ENCODE assay signal across 8 cellular contexts in genomic region chr5:81778642-81779041, GRCh38. TPM values are rescaled to one million over a fixed set of nuclear protein-coding genes. Genes with fewer than 3 reads are reported as not detected.
DNase-seq lines count a peak whose midpoint lies in the region; ATAC-seq, FAIRE-seq and TF ChIP-seq lines count a peak whose summit lies in the region.

No MANE protein-coding gene starts in this region.

- TF ChIP-seq CTCF in A549 (IDR thresholded peaks at IDR 0.05), result no peak
- TF ChIP-seq CTCF in HL-60 (IDR thresholded peaks at IDR 0.05; ENCODE audit: insufficient read depth, low read length), result no peak
- no peak for TF ChIP-seq CTCF in body of pancreas (IDR thresholded peaks at IDR 0.05)
- no peak for TF ChIP-seq CTCF in right lobe of liver (IDR thresholded peaks at IDR 0.05)
- TF ChIP-seq CTCF in upper lobe of left lung (IDR thresholded peaks at IDR 0.05), result no peak

- no peak overlapping the region for H3K4me3 ChIP-seq in A549
- H3K4me3 ChIP-seq in HL-60 (replicated peaks; ENCODE audit: insufficient read depth, low read length), result peak overlapping the region; percentile 21; the same call in 1 of the 2 replicates
- H3K4me3 ChIP-seq in body of pancreas, result no peak overlapping the region
- H3K4me3 ChIP-seq in right lobe of liver, result peak overlapping the region in 1 of 3 donors; percentile 22
- H3K4me3 ChIP-seq in upper lobe of left lung, result peak overlapping the region in 3 of 4 donors; percentile 4 to 39 (median 34)

- no peak for FAIRE-seq in A549 (lab: Jason Lieb, UNC)

- DNase-seq in A549 (ENCODE audit: low read depth in 1 of 2, low spot score in 1 of 2) (no peak), HL-60 (ENCODE audit: low read depth in 1 of 2, low spot score in 1 of 2) (no peak), body of pancreas (peak in 2 of 4 donors; percentile 22 to 24), right lobe of liver (no peak), upper lobe of left lung (no peak), mucosa of gallbladder (ENCODE audit: low spot score) (no peak), retina (no peak), pons (ENCODE audit: low spot score) (no peak)

- H3K4me1 ChIP-seq in A549, result peaks cover 12% of the 10 kb centered on the region; the same call in 2 of the 3 replicates
- H3K4me1 ChIP-seq in body of pancreas, result peaks cover 28% of the 10 kb centered on the region
- H3K4me1 ChIP-seq in right lobe of liver, result peaks cover 0 to 16% (median 4%) of the 10 kb centered on the region in 4 donors
- peaks cover 16 to 25% (median 20%) of the 10 kb centered on the region in 4 donors for H3K4me1 ChIP-seq in upper lobe of left lung

- peak overlapping the region; percentile 52; the same call in 1 of the 3 replicates for H3K4me2 ChIP-seq in A549

- ATAC-seq in A549 (no peak), body of pancreas (peak; percentile 20), right lobe of liver (peak; percentile 40 to 65 (median 52)), upper lobe of left lung (ENCODE audit: low FRiP score in 2 of 2) (peak in 1 of 2 donors; percentile 80)

- H3K9me3 ChIP-seq in A549, result no peaks in the 10 kb centered on the region
- no peaks in the 10 kb centered on the region for H3K9me3 ChIP-seq in body of pancreas
- H3K9me3 ChIP-seq in right lobe of liver, result no peaks in the 10 kb centered on the region
- no peaks in the 10 kb centered on the region for H3K9me3 ChIP-seq in upper lobe of left lung

- no peaks in the 10 kb centered on the region for H3K36me3 ChIP-seq in body of pancreas (replicated peaks in 1 of 2; ENCODE audit: insufficient read depth in 1 of 2, low read depth in 2 of 2)
- H3K36me3 ChIP-seq in right lobe of liver, result no peaks in the 10 kb centered on the region
- no peaks in the 10 kb centered on the region for H3K36me3 ChIP-seq in upper lobe of left lung

- intact Hi-C loops in body of pancreas (cut with DNase I) (no loop called here), right lobe of liver (cut with DNase I) (no loop called here)

- H3K27me3 ChIP-seq in HL-60 (ENCODE audit: insufficient read depth, poor library complexity, severe bottlenecking) (no peaks in the 10 kb centered on the region), body of pancreas (no peaks in the 10 kb centered on the region), right lobe of liver (no peaks in the 10 kb centered on the region), upper lobe of left lung (no peaks in the 10 kb centered on the region)

- 73% methylated on average over 3 of the region's 3 CpGs for whole genome bisulfite sequencing in A549 (ENCODE audit: missing lambda C conversion rate)
- 18 to 26% methylated on average over 3 of the region's 3 CpGs for WGBS in body of pancreas, 2 donors
- WGBS in right lobe of liver (ENCODE audit: insufficient coverage, low coverage, low lambda C conversion rate, missing lambda C conversion rate), result 14% methylated on average over 3 of the region's 3 CpGs
- 19 to 31% methylated on average over 3 of the region's 3 CpGs for WGBS in upper lobe of left lung, 2 donors

- POLR2A ChIA-PET in A549 (lab: Yijun Ruan, JAX), result no interaction called here

- TF ChIP-seq EP300 in A549 (IDR thresholded peaks at IDR 0.05), result no peak
- TF ChIP-seq EP300 in upper lobe of left lung (IDR thresholded peaks at IDR 0.05), result no peak

- H3K27ac ChIP-seq in A549 (no peak overlapping the region), HL-60 (replicated peaks) (peak overlapping the region; percentile 69), body of pancreas (peak overlapping the region in 3 of 4 donors; percentile 75 to 81 (median 80)), right lobe of liver (peak overlapping the region; percentile 65 to 76 (median 74)), upper lobe of left lung (peak overlapping the region; percentile 79 to 92 (median 82))

- TF ChIP-seq POLR2A in A549 (IDR thresholded peaks at IDR 0.05; ENCODE audit: low read length), result no peak
- TF ChIP-seq POLR2A in body of pancreas (IDR thresholded peaks at IDR 0.05), result no peak
- no peak for TF ChIP-seq POLR2A in right lobe of liver (IDR thresholded peaks at IDR 0.05)
- no peak for TF ChIP-seq POLR2A in upper lobe of left lung (IDR thresholded peaks at IDR 0.05)

- TF ChIP-seq RAD21 in A549 (conservative IDR thresholded peaks at IDR 0.05 in 1 of 2, IDR thresholded peaks at IDR 0.05 in 1 of 2), result no peak

- CTCF ChIA-PET in A549 (lab: Yijun Ruan, JAX), result interaction anchor here (0.7 to 1.3 kb wide), 2 partner anchors 11 kb away, joined by 4 read pairs; no protein-coding TSS in a partner anchor

TF ChIP-seq in A549, 52 proteins besides CTCF, POLR2A, EP300 and RAD21:
- TF ChIP-seq ZFP36 (IDR thresholded peaks at IDR 0.05; ENCODE audit: borderline replicate concordance, partially characterized antibody) (no peak), RARB (CRISPR knock-in tag; IDR thresholded peaks at IDR 0.05) (no peak), MAFK (IDR thresholded peaks at IDR 0.05; ENCODE audit: partially characterized antibody) (no peak), TP53 (CRISPR knock-in tag; IDR thresholded peaks at IDR 0.05) (no peak), HMGXB4 (CRISPR knock-in tag; IDR thresholded peaks at IDR 0.05; ENCODE audit: borderline replicate concordance) (no peak), E2F6 (IDR thresholded peaks at IDR 0.05; ENCODE audit: borderline replicate concordance, low read depth) (no peak), HEYL (CRISPR knock-in tag; IDR thresholded peaks at IDR 0.05) (no peak), MAX (IDR thresholded peaks at IDR 0.05) (no peak), REST (IDR thresholded peaks at IDR 0.05) (no peak)

RNA-seq across cellular contexts. Expression of gene SSBP2, which starts 27.7 kb away (rescaled TPM):
- polyA plus RNA-seq in A549 (2011; rRNA removed), result 14.2 and 17.0 TPM in 2 replicates
- polyA plus RNA-seq in A549 (2012; cell fraction: cytosol; rRNA removed), result 8.3 and 10.0 TPM in 2 replicates
- 3.9 and 7.2 TPM in 2 replicates for polyA plus RNA-seq in A549 (2012; cell fraction: nucleus; rRNA removed)
- polyA plus RNA-seq in A549 (2017; fragmentation: RNase III; extraction: RNeasy Plus Mini Kit Qiagen cat#74134 plus additional on column Dnase treatment), result 4.5 to 5.5 TPM (median 4.9 TPM) in 3 replicates
- polyA minus RNA-seq in A549 (2011; rRNA and poly(A)+ RNA removed), result 10.0 and 13.4 TPM in 2 replicates
- 10 to 100 TPM; 18.1 to 31.4 TPM for total RNA-seq in body of pancreas
- 1 to 10 TPM; 2.0 to 4.8 (median 3.7) TPM for total RNA-seq in right lobe of liver
- total RNA-seq in upper lobe of left lung, result 100 to 1,000 TPM in 1 of 6 donors, 10 to 100 TPM in 5; 23.0 to 110 (median 32.9) TPM
- 67.5 TPM for total RNA-seq in mucosa of gallbladder

Comparison
In these comparisons a context has a peak if more than half of its experiments do, and no peak if none do; other contexts are left out.
1. ATAC-seq: peak in body of pancreas (single experiment) and right lobe of liver (4 of 4); none in A549 (0 of 2).
2. H3K27ac ChIP-seq: peak in HL-60 (single experiment), body of pancreas (3 of 4), right lobe of liver (3 of 3) and upper lobe of left lung (4 of 4); none in A549 (0 of 2).
3. H3K4me3 ChIP-seq: peak in HL-60 (single experiment) and upper lobe of left lung (3 of 4); none in A549 (single experiment) and body of pancreas (0 of 2).